9 cellular contexts compared by ENCODE assay signal in the genomic region with DNA sequence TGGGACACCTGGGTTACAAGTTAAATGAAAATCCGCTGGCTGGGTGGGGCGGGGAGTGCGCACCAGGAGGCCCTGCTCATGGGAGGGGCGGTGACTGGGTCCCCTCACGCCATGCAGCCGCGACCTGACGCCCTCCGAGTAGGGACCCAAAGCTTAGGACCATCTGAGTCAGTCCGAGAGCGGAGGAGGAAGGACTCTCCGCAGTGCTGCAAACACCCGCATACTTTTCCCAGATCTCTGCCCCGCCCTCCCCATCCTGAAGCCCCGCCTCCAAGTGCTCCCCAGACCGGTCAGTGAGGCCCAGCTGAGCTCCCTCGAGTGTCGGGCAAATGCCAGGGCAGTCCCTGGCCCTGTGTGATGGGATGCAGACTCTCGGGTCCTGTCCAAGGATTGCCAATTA. TPM values are rescaled to one million over a fixed set of nuclear protein-coding genes. Genes with fewer than 3 reads are reported as not detected.
DNase-seq lines count a peak whose midpoint lies in the region; ATAC-seq and TF ChIP-seq lines count a peak whose summit lies in the region.
"Had no signal": no experiment of that assay in that cellular context is flagged by ENCODE, and none has a peak within 500 bp of the region (broad histone marks: within the 10 kb centered on the region; RNA-seq: fewer than 3 reads in every experiment).

No MANE protein-coding gene starts in this region.

- peaks cover 0 to 8% (median 0%) of the 10 kb centered on the region in 7 donors for H3K9me3 Mint-ChIP-seq in CD4-positive, CD25-positive, alpha-beta regulatory T cell
- H3K9me3 Mint-ChIP-seq in natural killer cell: no peaks in the 10 kb centered on the region

- DNase-seq in CD4-positive, CD25-positive, alpha-beta regulatory T cell: no peak
- DNase-seq in dorsolateral prefrontal cortex (no peak), natural killer cell (no peak), NCI-H1105 treated with DMSO at 0.1 percent for 48 hours (lab: John Stamatoyannopoulos, UW) (no peak), HuH-7 (ENCODE audit: low spot score) (no peak), DMS153 treated with DMSO at 0.1 percent for 48 hours (lab: John Stamatoyannopoulos, UW; ENCODE audit: unreplicated experiment) (no peak)
- DNase-seq in stimulated activated CD4-positive, alpha-beta T cell treated with anti-CD3 and anti-CD28 coated beads, Interleukin-4, amount 100 ng/mL, for 24 hours: no peak

- TF ChIP-seq CTCF in dorsolateral prefrontal cortex (IDR thresholded peaks at IDR 0.05 in 54 of 56, conservative IDR thresholded peaks at IDR 0.05 in 2 of 56; ENCODE audit: low read depth in 1 of 56, partially characterized antibody in 56 of 56): no peak
- no peak for TF ChIP-seq CTCF in natural killer cell (IDR thresholded peaks at IDR 0.05)

- H3K27me3 ChIP-seq in CD4-positive, CD25-positive, alpha-beta regulatory T cell (ENCODE audit: control insufficient read depth, insufficient read depth, low read length): peaks cover 19% of the 10 kb centered on the region
- peaks cover 20 to 94% (median 82%) of the 10 kb centered on the region in 45 donors for H3K27me3 ChIP-seq in dorsolateral prefrontal cortex

- peaks cover 7 to 53% (median 23%) of the 10 kb centered on the region in 4 donors for H3K4me1 Mint-ChIP-seq in CD4-positive, CD25-positive, alpha-beta regulatory T cell
- H3K4me1 Mint-ChIP-seq in natural killer cell: peaks cover 26 to 36% of the 10 kb centered on the region in 2 donors

- peak overlapping the region; percentile 41 for H3K4me3 ChIP-seq in CD4-positive, CD25-positive, alpha-beta regulatory T cell (ENCODE audit: low read depth, low read length)
- peak overlapping the region in 51 of 59 donors; percentile 1 to 63 (median 38) for H3K4me3 ChIP-seq in dorsolateral prefrontal cortex

- H3K36me3 ChIP-seq in CD4-positive, CD25-positive, alpha-beta regulatory T cell (ENCODE audit: control insufficient read depth, insufficient read depth, low read length): no peaks in the 10 kb centered on the region

- H3K27me3 Mint-ChIP-seq in CD4-positive, CD25-positive, alpha-beta regulatory T cell: peaks cover 73% of the 10 kb centered on the region
- peaks cover 47 to 61% of the 10 kb centered on the region in 2 donors for H3K27me3 Mint-ChIP-seq in natural killer cell (ENCODE audit: low read depth in 2 of 2)

- intact Hi-C loops in dorsolateral prefrontal cortex (cut with DNase I) (no loop called here), natural killer cell (cut with micrococcal nuclease) (no loop called here)

- H3K27ac ChIP-seq in CD4-positive, CD25-positive, alpha-beta regulatory T cell (ENCODE audit: insufficient read depth, low read length, poor library complexity, severe bottlenecking): no peak overlapping the region
- H3K27ac ChIP-seq in dorsolateral prefrontal cortex: peak overlapping the region in 2 of 59 donors; percentile 6 to 74
- H3K27ac ChIP-seq: epithelial cell of prostate had no signal

- H3K36me3 Mint-ChIP-seq in CD4-positive, CD25-positive, alpha-beta regulatory T cell: no peaks in the 10 kb centered on the region
- H3K36me3 Mint-ChIP-seq in natural killer cell: peaks cover 5% of the 10 kb centered on the region

- H3K4me3 Mint-ChIP-seq in CD4-positive, CD25-positive, alpha-beta regulatory T cell: peak overlapping the region; percentile 82 to 88 (median 82)
- H3K4me3 Mint-ChIP-seq in natural killer cell: peak overlapping the region; percentile 86

- peaks cover 34% of the 10 kb centered on the region for H3K4me1 ChIP-seq in CD4-positive, CD25-positive, alpha-beta regulatory T cell (ENCODE audit: control insufficient read depth, insufficient read depth, low read length, poor library complexity, severe bottlenecking)

- H3K9me3 ChIP-seq in CD4-positive, CD25-positive, alpha-beta regulatory T cell (ENCODE audit: control insufficient read depth in 2 of 2, low read length in 2 of 2): no peaks in the 10 kb centered on the region

- no peak overlapping the region for H3K27ac Mint-ChIP-seq in CD4-positive, CD25-positive, alpha-beta regulatory T cell
- no peak overlapping the region for H3K27ac Mint-ChIP-seq in natural killer cell

- no peak for ATAC-seq in CD4-positive, CD25-positive, alpha-beta regulatory T cell (ENCODE audit: low read depth in 2 of 2)
- peak; percentile 13 for ATAC-seq in HG03432 (IDR thresholded peaks at IDR 0.05; ENCODE audit: unreplicated experiment)
- ATAC-seq in natural killer cell: no peak

RNA-seq across cellular contexts. Expression of gene FLI1, which starts 6.6 kb away (rescaled TPM):
- 119 TPM for total RNA-seq in CD4-positive, CD25-positive, alpha-beta regulatory T cell
- polyA plus RNA-seq in CD4-positive, CD25-positive, alpha-beta regulatory T cell: 10 to 100 TPM; 58.0 to 72.6 (median 65.5) TPM
- total RNA-seq in dorsolateral prefrontal cortex (10 to 100 TPM in 47 of 120 experiments, 1 to 10 TPM in 73; 2.8 to 26.0 (median 9.3) TPM), natural killer cell (100 to 1,000 TPM; 123 to 157 (median 148) TPM)
